In genomic region chr7:152433721-152434501, GRCh38 we compare ENCODE assay signal across 7 cellular contexts. TPM values are rescaled to one million over a fixed set of nuclear protein-coding genes. Genes with fewer than 3 reads are reported as not detected.
DNase-seq lines count a peak whose midpoint lies in the region; ATAC-seq lines count a peak whose summit lies in the region.
"Not testable (repeated sequence)": the region's sequence is repeated elsewhere in the genome, so short reads cannot be mapped to it uniquely, and the experiment has no call there.

No MANE protein-coding gene starts in this region.

- not testable (repeated sequence) for H3K9me3 ChIP-seq in SJSA1 (replicated peaks)

- not testable (repeated sequence) for H3K27me3 Mint-ChIP-seq in activated T-helper 17 cell treated with anti-CD3 and anti-CD28 coated beads, Interleukin-2, amount 50 U/mL, for 72 hours

- DNase-seq in SJSA1 (ENCODE audit: low read depth in 1 of 2, low spot score in 2 of 2) (peak in 1 of 2 experiments; percentile 31), lung microvascular endothelial cell (ENCODE audit: low read depth in 2 of 2) (peak; percentile 69 to 78)
- DNase-seq in epithelial cell of prostate (ENCODE audit: low read depth, low spot score) = not testable (repeated sequence)
- peak; percentile 41 to 46 for DNase-seq in stimulated activated CD4-positive, alpha-beta T cell treated with anti-CD3 and anti-CD28 coated beads, Interleukin-15, amount 100 ng/mL, for 1 hour (ENCODE audit: low read depth in 1 of 2, low spot score in 1 of 2)

- not testable (repeated sequence) for H3K9me3 Mint-ChIP-seq in activated T-helper 17 cell treated with anti-CD3 and anti-CD28 coated beads, Interleukin-2, amount 50 U/mL, for 72 hours

- H3K36me3 Mint-ChIP-seq in activated T-helper 17 cell treated with anti-CD3 and anti-CD28 coated beads, Interleukin-2, amount 50 U/mL, for 72 hours (ENCODE audit: low read depth) = peaks cover 18% of the 10 kb centered on the region

- not testable (repeated sequence) for H3K4me1 Mint-ChIP-seq in activated T-helper 17 cell treated with anti-CD3 and anti-CD28 coated beads, Interleukin-2, amount 50 U/mL, for 72 hours

- peak overlapping the region; percentile 94 for H3K27ac Mint-ChIP-seq in activated T-helper 17 cell treated with anti-CD3 and anti-CD28 coated beads, Interleukin-2, amount 50 U/mL, for 72 hours

- ATAC-seq in GM18519 (IDR thresholded peaks at IDR 0.05; ENCODE audit: low FRiP score, unreplicated experiment) (peak; percentile 19), HG03045 (IDR thresholded peaks at IDR 0.05; ENCODE audit: unreplicated experiment) (peak; percentile 4)
- ATAC-seq in activated T-helper 17 cell treated with anti-CD3 and anti-CD28 coated beads, Interleukin-2, amount 50 U/mL, for 72 hours (replicated peaks) = peak; percentile 51

- H3K27ac ChIP-seq in SJSA1 (0 out of 2 replicates have a peak overlapping the region, but pooled peaks have one; percentile 8), epithelial cell of prostate (peak overlapping the region; percentile 89)

- not testable (repeated sequence) for H3K27me3 ChIP-seq in SJSA1 (replicated peaks)

- H3K36me3 ChIP-seq in SJSA1 = not testable (repeated sequence)

- not testable (repeated sequence) for H3K4me1 ChIP-seq in SJSA1 (replicated peaks)

- peak overlapping the region; percentile 79 for H3K4me3 Mint-ChIP-seq in activated T-helper 17 cell treated with anti-CD3 and anti-CD28 coated beads, Interleukin-2, amount 50 U/mL, for 72 hours

- H3K4me3 ChIP-seq in SJSA1 = peak overlapping the region; percentile 73

RNA-seq across cellular contexts. Expression of gene KMT2C, which starts 1.9 kb away (rescaled TPM):
- total RNA-seq in SJSA1 (2014; rRNA removed; shearing (Covaris generic)) = 20.4 and 34.2 TPM in 2 replicates
- 100 to 1,000 TPM in 1 of 2 donors, 10 to 100 TPM in 1; 52.1 to 106 TPM for total RNA-seq in activated T-helper 17 cell treated with anti-CD3 and anti-CD28 coated beads, Interleukin-2, amount 50 U/mL, for 72 hours
- total RNA-seq in lung microvascular endothelial cell = 16.1 and 34.5 TPM in 2 replicates
